33 cellular contexts compared by ENCODE assay signal in the genomic region with DNA sequence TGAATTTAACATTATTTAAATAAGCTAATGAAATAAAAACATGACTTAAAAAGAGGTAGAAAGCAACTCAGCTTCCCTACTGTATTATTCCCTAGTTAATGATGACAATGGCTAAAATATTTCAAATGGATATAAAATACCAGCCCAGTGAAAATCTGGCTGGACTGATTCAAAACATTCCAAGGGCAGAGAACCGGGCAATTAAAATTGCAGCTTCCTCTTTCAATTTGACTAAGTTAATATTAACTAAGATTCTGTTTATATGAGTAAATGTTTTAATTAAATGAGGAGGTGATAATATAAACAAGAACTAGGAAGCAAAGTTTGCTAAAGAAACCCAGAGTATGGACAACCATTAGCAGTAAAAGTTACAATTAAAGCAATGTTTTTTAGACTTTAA.
"Had no signal": no experiment of that assay in that cellular context is flagged by ENCODE, and none has a peak within 500 bp of the region (broad histone marks: within the 10 kb centered on the region; RNA-seq: fewer than 3 reads in every experiment).

No MANE protein-coding gene starts in this region.

- DNase-seq: activated CD4-positive, alpha-beta T cell treated with anti-CD3 and anti-CD28 coated beads for 48 hours; activated CD4-positive, alpha-beta T cell treated with anti-CD3 and anti-CD28 coated beads, Interleukin-2, amount 50 U/mL, for 48 hours; activated CD4-positive, CD25-positive, alpha-beta regulatory T cell treated with anti-CD3 and anti-CD28 coated beads, Interleukin-2, amount 50 U/mL, for 72 hours; activated CD8-positive, alpha-beta memory T cell treated with anti-CD3 and anti-CD28 coated beads, Interleukin-2, amount 10 ng/mL, durations not matched to agents 7 days and 5 days; activated effector memory CD4-positive, alpha-beta T cell treated with anti-CD3 and anti-CD28 coated beads, Interleukin-2, amount 50 U/mL, for 16 hours; activated naive CD4-positive, alpha-beta T cell treated with Interleukin-2 at 50 U/mL for 16 hours; activated naive CD8-positive, alpha-beta T cell treated with anti-CD3 and anti-CD28 coated beads, Interleukin-2, amount 50 U/mL, for 24 hours; activated T-cell treated with anti-CD3 and anti-CD28 coated beads, Interleukin-2, amount 50 U/mL, for 24 hours; amniotic stem cell; body of pancreas; central memory CD4-positive, alpha-beta T cell; MG63; MV-4-11; NCI-H1092 treated with DMSO at 0.1 percent for 48 hours; NCI-H1417 treated with DMSO at 0.1 percent for 48 hours; NCI-H1694; NCI-H2029; NCI-H2107; NCI-H2171 treated with DMSO at 0.1 percent for 48 hours; NCI-H226; NCI-H526; NCI-H774; PC-3; SHP77; SW 1271 had no signal

- H3K4me3 Mint-ChIP-seq: activated CD8-positive, alpha-beta memory T cell treated with anti-CD3 and anti-CD28 coated beads, Interleukin-2, amount 10 ng/mL, durations not matched to agents 7 days and 5 days; activated naive CD8-positive, alpha-beta T cell treated with anti-CD3 and anti-CD28 coated beads, Interleukin-2, amount 50 U/mL, for 24 hours; activated T-cell treated with anti-CD3 and anti-CD28 coated beads, Interleukin-2, amount 50 U/mL, for 24 hours; activated T-helper 1 cell treated with anti-CD3 and anti-CD28 coated beads, Interleukin-12 subunit alpha, Interleukin-12 subunit beta, Interleukin-2, Interleukin-4 antibody, amounts not matched to agents 30 ng/mL and 10 ng/mL and 1 ng/mL, durations not matched to agents 14 hours and 24 hours and 36 hours; T-helper 1 cell treated with Interleukin-12 subunit alpha and Interleukin-12 subunit beta and Interleukin-4 antibody, amounts not matched to agents 30 μg/mL and 1 μg/mL, for 36 hours; WTC11 had no signal

- H3K4me1 ChIP-seq: ascending aorta had no signal

- H3K4me1 Mint-ChIP-seq: activated CD8-positive, alpha-beta memory T cell treated with anti-CD3 and anti-CD28 coated beads, Interleukin-2, amount 10 ng/mL, durations not matched to agents 7 days and 5 days; activated naive CD8-positive, alpha-beta T cell treated with anti-CD3 and anti-CD28 coated beads, Interleukin-2, amount 50 U/mL, for 24 hours; WTC11 had no signal

- ATAC-seq: activated CD8-positive, alpha-beta memory T cell treated with anti-CD3 and anti-CD28 coated beads, Interleukin-2, amount 10 ng/mL, durations not matched to agents 7 days and 5 days; activated naive CD4-positive, alpha-beta T cell treated with anti-CD3 and anti-CD28 coated beads, Interleukin-2, amount 50 U/mL, for 72 hours; activated naive CD8-positive, alpha-beta T cell treated with anti-CD3 and anti-CD28 coated beads, Interleukin-2, amount 50 U/mL, for 24 hours; body of pancreas; PC-3 had no signal

- H3K9me3 ChIP-seq: ascending aorta, body of pancreas, MG63, SJSA1 had no signal

- H3K36me3 Mint-ChIP-seq: activated CD8-positive, alpha-beta memory T cell treated with anti-CD3 and anti-CD28 coated beads, Interleukin-2, amount 10 ng/mL, durations not matched to agents 7 days and 5 days; activated naive CD4-positive, alpha-beta T cell treated with anti-CD3 and anti-CD28 coated beads, Interleukin-2, amount 50 U/mL, for 72 hours; WTC11 had no signal

- H3K27ac ChIP-seq: ascending aorta, SJSA1 had no signal

- FAIRE-seq: bronchial epithelial cell, RCC 7860 had no signal

- H3K9me3 Mint-ChIP-seq: activated naive CD4-positive, alpha-beta T cell treated with anti-CD3 and anti-CD28 coated beads, Interleukin-2, amount 50 U/mL, for 72 hours; activated naive CD8-positive, alpha-beta T cell treated with anti-CD3 and anti-CD28 coated beads, Interleukin-2, amount 50 U/mL, for 24 hours; activated T-cell treated with anti-CD3 and anti-CD28 coated beads, Interleukin-2, amount 50 U/mL, for 24 hours; activated T-helper 1 cell treated with anti-CD3 and anti-CD28 coated beads, Interleukin-12 subunit alpha, Interleukin-12 subunit beta, Interleukin-2, Interleukin-4 antibody, amounts not matched to agents 30 ng/mL and 10 ng/mL and 1 ng/mL, durations not matched to agents 14 hours and 24 hours and 36 hours; T-helper 1 cell treated with Interleukin-12 subunit alpha and Interleukin-12 subunit beta and Interleukin-4 antibody, amounts not matched to agents 30 μg/mL and 1 μg/mL, for 36 hours; WTC11 had no signal

- H3K27me3 Mint-ChIP-seq: activated T-cell treated with anti-CD3 and anti-CD28 coated beads, Interleukin-2, amount 50 U/mL, for 24 hours had no signal

- H3K4me3 ChIP-seq: ascending aorta, body of pancreas, MG63, SJSA1 had no signal

- H3K36me3 ChIP-seq: ascending aorta had no signal

- H3K27ac Mint-ChIP-seq: activated CD8-positive, alpha-beta memory T cell treated with anti-CD3 and anti-CD28 coated beads, Interleukin-2, amount 10 ng/mL, durations not matched to agents 7 days and 5 days; activated naive CD4-positive, alpha-beta T cell treated with anti-CD3 and anti-CD28 coated beads, Interleukin-2, amount 50 U/mL, for 72 hours; activated naive CD8-positive, alpha-beta T cell treated with anti-CD3 and anti-CD28 coated beads, Interleukin-2, amount 50 U/mL, for 24 hours; activated T-cell treated with anti-CD3 and anti-CD28 coated beads, Interleukin-2, amount 50 U/mL, for 24 hours; activated T-helper 1 cell treated with anti-CD3 and anti-CD28 coated beads, Interleukin-12 subunit alpha, Interleukin-12 subunit beta, Interleukin-2, Interleukin-4 antibody, amounts not matched to agents 30 ng/mL and 10 ng/mL and 1 ng/mL, durations not matched to agents 14 hours and 24 hours and 36 hours; T-helper 1 cell treated with Interleukin-12 subunit alpha and Interleukin-12 subunit beta and Interleukin-4 antibody, amounts not matched to agents 30 μg/mL and 1 μg/mL, for 36 hours; WTC11 had no signal
